8 cellular contexts compared by ENCODE assay signal in genomic region chrX:39261446-39262147, GRCh38.
DNase-seq lines count a peak whose midpoint lies in the region; ATAC-seq and TF ChIP-seq lines count a peak whose summit lies in the region.

No MANE protein-coding gene starts in this region.

- peak in 1 of 2 donors; percentile 60 for ATAC-seq in lower lobe of right lung
- ATAC-seq in GM21825 (IDR thresholded peaks at IDR 0.05; ENCODE audit: unreplicated experiment) = no peak
- no peak for ATAC-seq in HG03571 (IDR thresholded peaks at IDR 0.05; ENCODE audit: unreplicated experiment)

- no TSS peak for BruUV-seq in MCF 10A (replicated peaks; lab: Mats Ljungman, UMichigan)

- H3K27ac Mint-ChIP-seq in MCF 10A (ENCODE audit: low read depth, unreplicated experiment) = no peak overlapping the region

- CTCF ChIA-PET in HEK293 (lab: Yijun Ruan, JAX) (interaction anchor here (0.5 to 1.5 kb wide), 13 partner anchors 14 to 552 kb away, joined by 3 to 5 read pairs (median 3); no protein-coding TSS in a partner anchor), MCF 10A (lab: Yijun Ruan, JAX) (interaction anchor here (0.6 to 1.3 kb wide), 4 partner anchors 12 to 582 kb away, joined by 3 read pairs; no protein-coding TSS in a partner anchor)

- POLR2A ChIA-PET in HEK293 (lab: Yijun Ruan, JAX) (interaction anchor here (0.6 kb wide), 1 partner anchor 442 kb away, joined by 3 read pairs; no protein-coding TSS in a partner anchor), MCF 10A (lab: Yijun Ruan, JAX) (interaction anchor here (0.7 to 0.8 kb wide), 2 partner anchors 1001 to 1226 kb away, joined by 3 read pairs; no protein-coding TSS in a partner anchor)

- H3K9me3 ChIP-seq in HEK293 (ENCODE audit: control insufficient read depth, insufficient read depth, low read depth, low read length) (no peaks in the 10 kb centered on the region), lower lobe of right lung (no peaks in the 10 kb centered on the region)

- H3K27ac ChIP-seq in HEK293 (ENCODE audit: extremely low read depth, low read depth, low read length) (no peak overlapping the region), lower lobe of right lung (no peak overlapping the region)

- intact Hi-C loops in MCF 10A (cut with micrococcal nuclease) = loop anchor here (5.0 kb wide), 1 partner anchor 1006 kb away; no protein-coding TSS in a partner anchor
- intact Hi-C loops in lower lobe of right lung (cut with DNase I) = no loop called here

- H3K36me3 ChIP-seq in HEK293 (ENCODE audit: control insufficient read depth in 2 of 2, insufficient read depth in 1 of 2, low read length in 2 of 2) (no peaks in the 10 kb centered on the region), lower lobe of right lung (no peaks in the 10 kb centered on the region)

- no peak overlapping the region for H3K4me3 Mint-ChIP-seq in MCF 10A (ENCODE audit: unreplicated experiment)

- H3K36me3 Mint-ChIP-seq in MCF 10A (ENCODE audit: insufficient read depth, unreplicated experiment) = no peaks in the 10 kb centered on the region

- DNase-seq in DMS153 treated with DMSO at 0.1 percent for 48 hours (lab: John Stamatoyannopoulos, UW; ENCODE audit: unreplicated experiment) = peak; percentile 12
- no peak for DNase-seq in DMS153 (lab: John Stamatoyannopoulos, UW)
- peak; percentile 21 for DNase-seq in NCI-H82 treated with DMSO at 0.1 percent for 48 hours (lab: John Stamatoyannopoulos, UW; ENCODE audit: unreplicated experiment)
- peak; percentile 69 for DNase-seq in MCF 10A (ENCODE audit: unreplicated experiment)
- no peak for DNase-seq in lower lobe of right lung

- H3K27me3 ChIP-seq in lower lobe of right lung (ENCODE audit: low read depth) = no peaks in the 10 kb centered on the region

- H3K4me1 Mint-ChIP-seq in MCF 10A (ENCODE audit: insufficient read depth, unreplicated experiment) = peaks cover 5% of the 10 kb centered on the region

- H3K9me3 Mint-ChIP-seq in MCF 10A (ENCODE audit: unreplicated experiment) = no peaks in the 10 kb centered on the region

- H3K4me1 ChIP-seq in HEK293 (ENCODE audit: control insufficient read depth, insufficient read depth, low read length) = no peaks in the 10 kb centered on the region; the same call in 1 of the 2 replicates
- no peaks in the 10 kb centered on the region for H3K4me1 ChIP-seq in lower lobe of right lung

- H3K4me3 ChIP-seq in HEK293 (ENCODE audit: low read depth, low read length) = no peak overlapping the region
- no peak overlapping the region for H3K4me3 ChIP-seq in lower lobe of right lung

- H3K27me3 Mint-ChIP-seq in MCF 10A (ENCODE audit: insufficient read depth, unreplicated experiment) = peaks cover under 1% of the 10 kb centered on the region

- no peak for TF ChIP-seq CTCF in HEK293 (tag by site-specific recombination; IDR thresholded peaks at IDR 0.05)
- TF ChIP-seq CTCF in MCF 10A (IDR thresholded peaks at IDR 0.05; ENCODE audit: unreplicated experiment) = peak; percentile 61
- TF ChIP-seq CTCF in lower lobe of right lung (IDR thresholded peaks at IDR 0.05) = peak; percentile 55

TF ChIP-seq in HEK293, 187 proteins besides CTCF, POLR2A, EP300 and RAD21:
- TF ChIP-seq ZIC2 (tag by site-specific recombination; IDR thresholded peaks at IDR 0.05) (0 out of 2 replicates have a peak, but pooled peaks have one; percentile 15), ZNF423 (tag by site-specific recombination; IDR thresholded peaks at IDR 0.05) (no peak), ZNF654 (tag by site-specific recombination; IDR thresholded peaks at IDR 0.05; ENCODE audit: low read depth) (peak; percentile 39), ZNF132 (tag by site-specific recombination; IDR thresholded peaks at IDR 0.05; ENCODE audit: borderline replicate concordance) (no peak), ZNF184 (tag by site-specific recombination; IDR thresholded peaks at IDR 0.05) (no peak), TRIM28 (IDR thresholded peaks at IDR 0.05; ENCODE audit: borderline replicate concordance, low read length) (0 out of 2 replicates have a peak, but pooled peaks have one; percentile 21), YY1 (tag by site-specific recombination; IDR thresholded peaks at IDR 0.05) (no peak), SP2 (tag by site-specific recombination; IDR thresholded peaks at IDR 0.05) (no peak), ZNF544 (tag by site-specific recombination; IDR thresholded peaks at IDR 0.05) (no peak), ZFP41 (tag by site-specific recombination; IDR thresholded peaks at IDR 0.05; ENCODE audit: borderline replicate concordance) (no peak)
- TF ChIP-seq, protein P1, sequence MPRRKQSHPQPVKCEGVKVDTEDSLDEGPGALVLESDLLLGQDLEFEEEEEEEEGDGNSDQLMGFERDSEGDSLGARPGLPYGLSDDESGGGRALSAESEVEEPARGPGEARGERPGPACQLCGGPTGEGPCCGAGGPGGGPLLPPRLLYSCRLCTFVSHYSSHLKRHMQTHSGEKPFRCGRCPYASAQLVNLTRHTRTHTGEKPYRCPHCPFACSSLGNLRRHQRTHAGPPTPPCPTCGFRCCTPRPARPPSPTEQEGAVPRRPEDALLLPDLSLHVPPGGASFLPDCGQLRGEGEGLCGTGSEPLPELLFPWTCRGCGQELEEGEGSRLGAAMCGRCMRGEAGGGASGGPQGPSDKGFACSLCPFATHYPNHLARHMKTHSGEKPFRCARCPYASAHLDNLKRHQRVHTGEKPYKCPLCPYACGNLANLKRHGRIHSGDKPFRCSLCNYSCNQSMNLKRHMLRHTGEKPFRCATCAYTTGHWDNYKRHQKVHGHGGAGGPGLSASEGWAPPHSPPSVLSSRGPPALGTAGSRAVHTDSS (tag by site-specific recombination; IDR thresholded peaks at IDR 0.05) = no peak
- TF ChIP-seq, protein P2, sequence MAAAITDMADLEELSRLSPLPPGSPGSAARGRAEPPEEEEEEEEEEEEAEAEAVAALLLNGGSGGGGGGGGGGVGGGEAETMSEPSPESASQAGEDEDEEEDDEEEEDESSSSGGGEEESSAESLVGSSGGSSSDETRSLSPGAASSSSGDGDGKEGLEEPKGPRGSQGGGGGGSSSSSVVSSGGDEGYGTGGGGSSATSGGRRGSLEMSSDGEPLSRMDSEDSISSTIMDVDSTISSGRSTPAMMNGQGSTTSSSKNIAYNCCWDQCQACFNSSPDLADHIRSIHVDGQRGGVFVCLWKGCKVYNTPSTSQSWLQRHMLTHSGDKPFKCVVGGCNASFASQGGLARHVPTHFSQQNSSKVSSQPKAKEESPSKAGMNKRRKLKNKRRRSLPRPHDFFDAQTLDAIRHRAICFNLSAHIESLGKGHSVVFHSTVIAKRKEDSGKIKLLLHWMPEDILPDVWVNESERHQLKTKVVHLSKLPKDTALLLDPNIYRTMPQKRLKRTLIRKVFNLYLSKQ (tag by site-specific recombination; IDR thresholded peaks at IDR 0.05; ENCODE audit: borderline replicate concordance) = no peak

Comparison
In these comparisons a context has a peak if more than half of its experiments do, and no peak if none do; other contexts are left out.
1. DNase-seq: peak in DMS153 treated with DMSO at 0.1 percent for 48 hours (single experiment), NCI-H82 treated with DMSO at 0.1 percent for 48 hours (single experiment) and MCF 10A (single experiment); none in DMS153 (single experiment) and lower lobe of right lung (single experiment).